In genomic region chr2:227472265-227473018, GRCh38 we compare ENCODE assay signal across 1 cellular context.
TF ChIP-seq lines count a peak whose summit lies in the region.

No MANE protein-coding gene starts in this region.

TF ChIP-seq in HEK293, 187 proteins besides CTCF, POLR2A, EP300 and RAD21 (continued from another document):
- TF ChIP-seq ZNF362 (tag by site-specific recombination; IDR thresholded peaks at IDR 0.05) (no peak), ZNF280D (tag by site-specific recombination; IDR thresholded peaks at IDR 0.05) (no peak), KLF9 (tag by site-specific recombination; IDR thresholded peaks at IDR 0.05; ENCODE audit: low read depth) (peak; percentile 35; the same call in 1 of the 2 replicates), ZNF449 (tag by site-specific recombination; IDR thresholded peaks at IDR 0.05) (no peak), ZNF624 (tag by site-specific recombination; IDR thresholded peaks at IDR 0.05) (no peak), SP7 (tag by site-specific recombination; IDR thresholded peaks at IDR 0.05) (no peak), ZNF37A (tag by site-specific recombination; IDR thresholded peaks at IDR 0.05) (no peak), PATZ1 (tag by site-specific recombination; IDR thresholded peaks at IDR 0.05) (no peak), ZBTB26 (tag by site-specific recombination; optimal IDR thresholded peaks at IDR 0.05) (peak; percentile 34), BCL6B (tag by site-specific recombination; IDR thresholded peaks at IDR 0.05) (no peak), ZNF548 (tag by site-specific recombination; IDR thresholded peaks at IDR 0.05) (no peak), GLIS2 (tag by site-specific recombination; IDR thresholded peaks at IDR 0.05) (peak; percentile 65; the same call in 1 of the 2 replicates), ZNF133 (tag by site-specific recombination; IDR thresholded peaks at IDR 0.05) (no peak), MZF1 (tag by site-specific recombination; IDR thresholded peaks at IDR 0.05; ENCODE audit: borderline replicate concordance) (no peak), YY2 (tag by site-specific recombination; IDR thresholded peaks at IDR 0.05) (no peak), ZFP3 (tag by site-specific recombination; IDR thresholded peaks at IDR 0.05; ENCODE audit: low read depth) (no peak), OVOL3 (tag by site-specific recombination; IDR thresholded peaks at IDR 0.05) (no peak), ZNF571 (tag by site-specific recombination; IDR thresholded peaks at IDR 0.05) (no peak), ZNF473 (tag by site-specific recombination; IDR thresholded peaks at IDR 0.05) (no peak), ZNF26 (tag by site-specific recombination; IDR thresholded peaks at IDR 0.05) (no peak), OSR2 (tag by site-specific recombination; IDR thresholded peaks at IDR 0.05) (no peak), EGR2 (tag by site-specific recombination; IDR thresholded peaks at IDR 0.05; ENCODE audit: low read depth) (peak; percentile 46; the same call in 1 of the 2 replicates), GLIS1 (tag by site-specific recombination; IDR thresholded peaks at IDR 0.05) (no peak; the same call in 1 of the 2 replicates), ZNF335 (tag by site-specific recombination; conservative IDR thresholded peaks at IDR 0.05) (no peak; the same call in 1 of the 2 replicates), ZNF623 (tag by site-specific recombination; IDR thresholded peaks at IDR 0.05) (no peak), KLF17 (tag by site-specific recombination; IDR thresholded peaks at IDR 0.05) (no peak), ZNF24 (tag by site-specific recombination; IDR thresholded peaks at IDR 0.05) (no peak), ZFP41 (tag by site-specific recombination; IDR thresholded peaks at IDR 0.05; ENCODE audit: borderline replicate concordance) (no peak), ZBTB8A (tag by site-specific recombination; IDR thresholded peaks at IDR 0.05) (peak; percentile 45; the same call in 1 of the 2 replicates), ZNF174 (tag by site-specific recombination; IDR thresholded peaks at IDR 0.05) (no peak), ZNF701 (tag by site-specific recombination; IDR thresholded peaks at IDR 0.05) (no peak), ZNF549 (tag by site-specific recombination; IDR thresholded peaks at IDR 0.05) (no peak), ZNF10 (tag by site-specific recombination; IDR thresholded peaks at IDR 0.05) (no peak), ZNF830 (tag by site-specific recombination; IDR thresholded peaks at IDR 0.05; ENCODE audit: low read depth) (no peak)
TF ChIP-seq in HEK293: peak in this region for 9.
